In the genomic region with DNA sequence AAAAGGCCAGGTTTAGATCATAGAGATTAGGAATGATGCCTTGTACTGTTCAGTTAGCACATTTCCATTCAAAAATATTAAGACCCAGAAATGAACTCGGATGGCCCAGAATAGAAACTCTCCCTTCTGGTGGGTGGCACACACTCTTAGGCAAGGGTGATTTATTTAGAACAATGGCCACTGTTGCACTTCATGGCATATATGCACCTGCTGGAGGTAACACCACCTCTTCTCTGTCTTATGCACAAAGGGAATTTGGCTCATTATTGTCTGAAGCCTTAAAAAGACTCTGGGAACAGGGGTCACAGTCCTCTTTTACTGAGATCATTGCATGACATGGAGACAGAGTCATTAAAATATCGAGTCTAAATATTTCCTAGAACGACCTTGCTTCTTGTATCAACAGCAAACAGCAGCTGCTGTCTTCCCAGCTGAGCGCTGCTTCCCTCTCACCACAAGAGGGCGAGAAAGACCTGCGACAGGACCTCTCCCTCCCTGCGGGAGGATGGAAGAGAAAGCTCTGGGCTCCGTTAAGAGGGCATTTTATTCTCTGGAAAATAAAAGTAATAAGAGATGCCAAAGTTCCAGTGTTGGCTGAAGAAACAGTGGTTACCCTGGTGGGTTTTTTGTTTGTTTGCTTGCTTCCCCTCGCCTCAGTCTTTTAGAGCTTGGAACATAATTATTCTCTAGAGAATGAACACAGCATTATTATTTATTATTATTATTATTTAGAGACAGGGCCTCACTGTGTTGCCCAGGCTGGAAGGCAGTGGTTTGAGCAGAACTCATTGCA, we compare ENCODE assay signal across 8 cellular contexts. TPM values are rescaled to one million over a fixed set of nuclear protein-coding genes. Genes with fewer than 3 reads are reported as not detected.
DNase-seq lines count a peak whose midpoint lies in the region; ATAC-seq and TF ChIP-seq lines count a peak whose summit lies in the region.

No MANE protein-coding gene starts in this region.

- intact Hi-C loops in CD8-positive, alpha-beta T cell (cut with DNase I, micrococcal nuclease): loop anchor here (1.0 to 10.0 kb wide), 9 partner anchors 15 to 849 kb away; no protein-coding TSS in a partner anchor

- H3K36me3 Mint-ChIP-seq in CD8-positive, alpha-beta T cell: no peaks in the 10 kb centered on the region

- CTCF ChIA-PET in CD8-positive, alpha-beta T cell (lab: Charles Lee): interaction anchor here (0.6 to 4.2 kb wide), 36 partner anchors 9 to 1057 kb away, joined by 3 to 34 read pairs (median 3); no protein-coding TSS in a partner anchor

- H3K4me1 ChIP-seq in CD8-positive, alpha-beta T cell (ENCODE audit: insufficient read depth, low read length): peaks cover 5% of the 10 kb centered on the region

- H3K27ac ChIP-seq in CD8-positive, alpha-beta T cell (ENCODE audit: low read depth, low read length): no peak overlapping the region

- no peak overlapping the region for H3K4me3 ChIP-seq in CD8-positive, alpha-beta T cell (ENCODE audit: low read depth, low read length)

- H3K36me3 ChIP-seq in CD8-positive, alpha-beta T cell (ENCODE audit: insufficient read depth, low read length): no peaks in the 10 kb centered on the region

- peak; percentile 31 to 74 (median 64) for DNase-seq in CD8-positive, alpha-beta T cell
- DNase-seq in NCI-H748 (lab: John Stamatoyannopoulos, UW; ENCODE audit: unreplicated experiment) (peak; percentile 80), ecto neural progenitor cell (ENCODE audit: low spot score) (peak; percentile 78), lung microvascular endothelial cell (ENCODE audit: low read depth in 2 of 2) (peak; percentile 85 to 88)
- DNase-seq in activated CD4-positive, alpha-beta T cell treated with anti-CD3 and anti-CD28 coated beads, Interleukin-2, amount 50 U/mL, for 24 hours (ENCODE audit: low read depth in 1 of 2, low spot score in 1 of 2): peak; percentile 33 to 64
- DNase-seq in stimulated activated CD8-positive, alpha-beta memory T cell treated with anti-CD3 and anti-CD28 coated beads, Interleukin-12 subunit alpha, Interleukin-12 subunit beta, amount 100 ng/mL, for 24 hours (ENCODE audit: extremely low read depth): peak; percentile 27

- POLR2A ChIA-PET in CD8-positive, alpha-beta T cell (lab: Charles Lee): no interaction called here

- H3K4me1 Mint-ChIP-seq in CD8-positive, alpha-beta T cell (ENCODE audit: low read depth): peaks cover 11% of the 10 kb centered on the region

- no peaks in the 10 kb centered on the region for H3K9me3 ChIP-seq in CD8-positive, alpha-beta T cell (ENCODE audit: low read length)

- peak; percentile 86 for TF ChIP-seq CTCF in CD8-positive, alpha-beta T cell (IDR thresholded peaks at IDR 0.05)

- H3K9me3 Mint-ChIP-seq in CD8-positive, alpha-beta T cell: no peaks in the 10 kb centered on the region

- H3K4me3 Mint-ChIP-seq in CD8-positive, alpha-beta T cell: no peak overlapping the region

- H3K27ac Mint-ChIP-seq in CD8-positive, alpha-beta T cell: no peak overlapping the region

- peaks cover 15% of the 10 kb centered on the region for H3K27me3 ChIP-seq in CD8-positive, alpha-beta T cell (ENCODE audit: insufficient read depth, low read length)

- ATAC-seq in CD8-positive, alpha-beta T cell: peak; percentile 88
- ATAC-seq in GM19395 (IDR thresholded peaks at IDR 0.05; ENCODE audit: unreplicated experiment): peak; percentile 92
- ATAC-seq in HG03469 (IDR thresholded peaks at IDR 0.05; ENCODE audit: unreplicated experiment): peak; percentile 69

- peaks cover 40% of the 10 kb centered on the region for H3K27me3 Mint-ChIP-seq in CD8-positive, alpha-beta T cell (ENCODE audit: low read depth)

RNA-seq across cellular contexts. Expression of a gene that starts 13.5 kb away (rescaled TPM):
- total RNA-seq in CD8-positive, alpha-beta T cell: 1 to 10 TPM; 3.5 to 3.6 TPM
- 2.0 and 3.0 TPM in 2 replicates for total RNA-seq in lung microvascular endothelial cell

Comparison
In these comparisons a context has a peak if more than half of its experiments do, and no peak if none do; other contexts are left out.
1. DNase-seq: peak in every context shown above with its lines; median percentile 86 in lung microvascular endothelial cell; 80 in NCI-H748; 78 in ecto neural progenitor cell; 64 in CD8-positive, alpha-beta T cell; 48 in activated CD4-positive, alpha-beta T cell treated with anti-CD3 and anti-CD28 coated beads, Interleukin-2, amount 50 U/mL, for 24 hours; 27 in stimulated activated CD8-positive, alpha-beta memory T cell treated with anti-CD3 and anti-CD28 coated beads, Interleukin-12 subunit alpha, Interleukin-12 subunit beta, amount 100 ng/mL, for 24 hours.